Comparison of ENCODE assay signal across 15 cellular contexts in the genomic region with DNA sequence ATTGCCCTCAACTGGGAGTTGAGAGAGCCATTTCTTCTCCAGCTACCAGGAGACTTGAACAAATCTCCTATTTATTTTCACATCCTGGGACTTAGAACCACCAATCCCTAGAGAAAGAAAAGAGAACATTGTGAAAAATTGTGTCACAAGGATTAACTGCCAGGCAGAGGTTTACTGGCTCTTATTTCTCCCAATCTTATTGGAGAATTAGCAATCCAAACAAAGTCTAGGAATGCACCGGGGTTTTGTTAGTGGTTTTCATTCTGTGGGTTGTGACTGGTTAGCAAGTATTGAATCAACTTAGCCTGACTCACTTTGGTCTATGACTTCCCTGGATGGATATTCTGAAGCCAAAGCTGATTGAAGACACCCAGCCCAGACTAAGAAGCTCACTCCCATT. TPM values are rescaled to one million over a fixed set of nuclear protein-coding genes. Genes with fewer than 3 reads are reported as not detected.
DNase-seq lines count a peak whose midpoint lies in the region; ATAC-seq, FAIRE-seq and TF ChIP-seq lines count a peak whose summit lies in the region.
"Had no signal": no experiment of that assay in that cellular context is flagged by ENCODE, and none has a peak within 500 bp of the region (broad histone marks: within the 10 kb centered on the region; RNA-seq: fewer than 3 reads in every experiment).

No MANE protein-coding gene starts in this region.

- H3K27ac ChIP-seq in GM23248 (peak overlapping the region; percentile 59), smooth muscle cell (ENCODE audit: low read depth) (peak overlapping the region; percentile 27)
- H3K27ac ChIP-seq: esophagus squamous epithelium had no signal

- no peak overlapping the region for H3K4me2 ChIP-seq in GM23248 (ENCODE audit: unreplicated experiment)
- peak overlapping the region; percentile 41 for H3K4me2 ChIP-seq in smooth muscle cell

- no peaks in the 10 kb centered on the region for H3K36me3 ChIP-seq in GM23248 (ENCODE audit: low read depth)
- H3K36me3 ChIP-seq in smooth muscle cell (ENCODE audit: low read depth): no peaks in the 10 kb centered on the region
- H3K36me3 ChIP-seq: esophagus squamous epithelium had no signal

- H3K4me1 ChIP-seq in GM23248 (ENCODE audit: insufficient read depth): peaks cover 17% of the 10 kb centered on the region
- H3K4me1 ChIP-seq in smooth muscle cell (ENCODE audit: low read depth): no peaks in the 10 kb centered on the region
- H3K4me1 ChIP-seq: esophagus squamous epithelium had no signal

- H4K20me1 ChIP-seq in GM23248 (ENCODE audit: insufficient read depth) (no peaks in the 10 kb centered on the region), smooth muscle cell (ENCODE audit: low read depth) (no peaks in the 10 kb centered on the region)

- TF ChIP-seq CTCF in smooth muscle cell (IDR thresholded peaks at IDR 0.05; ENCODE audit: borderline replicate concordance, insufficient read depth, poor library complexity, severe bottlenecking): no peak
- TF ChIP-seq CTCF in D721Med (IDR thresholded peaks at IDR 0.05; ENCODE audit: insufficient read depth, missing control alignments): no peak

- no peak for FAIRE-seq in D721Med (lab: Jason Lieb, UNC)
- FAIRE-seq: colon, kidney had no signal

- H3K9ac ChIP-seq in GM23248 (no peak overlapping the region), smooth muscle cell (ENCODE audit: low read depth) (no peak overlapping the region)

- DNase-seq in GM23248: peak; percentile 93
- DNase-seq in T1000 (lab: John Stamatoyannopoulos, UW): peak; percentile 24
- peak; percentile 89 for DNase-seq in fibroblast of peridontal ligament (ENCODE audit: extremely low read depth)
- DNase-seq in smooth muscle cell (lab: John Stamatoyannopoulos, UW; ENCODE audit: unreplicated experiment): no peak
- no peak for DNase-seq in activated T-cell treated with anti-CD3 and anti-CD28 coated beads for 4 hours
- no peak for DNase-seq in NAMALWA (ENCODE audit: low spot score)
- DNase-seq in D721Med (ENCODE audit: insufficient read length, low spot score): no peak
- DNase-seq: activated CD4-positive, alpha-beta T cell treated with anti-CD3 and anti-CD28 coated beads, Interleukin-2, amount 50 U/mL, for 48 hours; activated effector memory CD4-positive, alpha-beta T cell treated with anti-CD3 and anti-CD28 coated beads, Interleukin-2, amount 50 U/mL, for 16 hours; esophagus squamous epithelium; kidney; naive B cell; retina had no signal

- H3K4me3 ChIP-seq in GM23248: no peak overlapping the region
- H3K4me3 ChIP-seq in smooth muscle cell: no peak overlapping the region
- H3K4me3 ChIP-seq: esophagus squamous epithelium had no signal

- H3F3A ChIP-seq in GM23248 (ENCODE audit: insufficient read depth) (peaks cover 18% of the 10 kb centered on the region; the same call in 1 of the 2 replicates), smooth muscle cell (ENCODE audit: low read depth) (no peaks in the 10 kb centered on the region)

- H3K27me3 ChIP-seq in GM23248 (replicated peaks; ENCODE audit: insufficient read depth) (no peaks in the 10 kb centered on the region), smooth muscle cell (ENCODE audit: low read depth) (peaks cover 8% of the 10 kb centered on the region)
- H3K27me3 ChIP-seq: esophagus squamous epithelium had no signal

- H3K9me2 ChIP-seq in GM23248 (ENCODE audit: insufficient read depth): no peaks in the 10 kb centered on the region

- in situ Hi-C loops in GM23248 (cut with MboI): no loop called here

- H3K9me3 ChIP-seq in GM23248 (ENCODE audit: low read depth): no peaks in the 10 kb centered on the region
- H3K9me3 ChIP-seq in smooth muscle cell (replicated peaks; ENCODE audit: low read depth): no peaks in the 10 kb centered on the region
- H3K9me3 ChIP-seq: esophagus squamous epithelium had no signal

- H2AFZ ChIP-seq in GM23248: no peak overlapping the region
- no peak overlapping the region for H2AFZ ChIP-seq in smooth muscle cell (ENCODE audit: low read depth)

- WGBS in GM23248 (ENCODE audit: low coverage in 1 of 2, low lambda C conversion rate in 2 of 2, missing lambda C conversion rate in 2 of 2), 2 experiments: 0% methylated on average over 1 of the region's 1 CpG
- 8% methylated on average over 1 of the region's 1 CpG for WGBS in smooth muscle cell (ENCODE audit: low lambda C conversion rate)

- ATAC-seq in HG02938 (IDR thresholded peaks at IDR 0.05; ENCODE audit: unreplicated experiment): no peak

- H3K79me2 ChIP-seq in GM23248 (ENCODE audit: insufficient read depth): no peaks in the 10 kb centered on the region
- H3K79me2 ChIP-seq in smooth muscle cell (ENCODE audit: low read depth): no peaks in the 10 kb centered on the region

RNA-seq across cellular contexts. Expression of a gene that starts 21.2 kb away (rescaled TPM):
- total RNA-seq in GM23248 (2014; rRNA removed; shearing (Covaris generic)): 0.51 TPM in 1 of 2 replicates, not detected in the other
- polyA plus RNA-seq in GM23248 (2016; fragmentation: Nextera tagmentation; extraction: Ambion mirVana) (0.11 and 0.24 TPM in 2 replicates), smooth muscle cell (0.16 and 0.78 TPM in 2 replicates)
- total RNA-seq in smooth muscle cell: 1.1 and 4.1 TPM in 2 replicates

Comparison
In these comparisons a context has a peak if more than half of its experiments do, and no peak if none do; other contexts are left out.
1. DNase-seq: peak in GM23248 (single experiment), T1000 (single experiment) and fibroblast of peridontal ligament (single experiment); none in smooth muscle cell (single experiment), activated T-cell treated with anti-CD3 and anti-CD28 coated beads for 4 hours (single experiment), NAMALWA (single experiment) and D721Med (single experiment).